Comparison of ENCODE assay signal across 2 cellular contexts in the genomic region with DNA sequence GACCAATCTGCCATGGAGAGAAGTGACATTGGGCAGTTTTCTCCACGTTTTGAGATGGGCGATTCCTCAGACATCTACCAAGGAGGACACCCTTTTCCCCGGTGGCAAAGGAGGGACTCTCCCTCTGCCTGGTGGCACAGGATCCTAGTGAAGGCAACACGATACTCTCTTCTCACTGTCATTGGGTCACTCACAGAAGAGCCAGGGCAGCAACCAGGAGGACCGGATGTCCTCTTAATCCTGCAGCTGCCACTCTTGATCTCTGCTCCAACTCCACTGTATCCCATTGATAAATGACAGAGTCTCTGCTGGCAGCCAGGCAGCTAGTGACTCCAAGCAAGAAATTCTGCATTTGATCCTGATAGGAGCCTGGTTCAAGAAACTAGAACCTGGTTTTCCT.
TF ChIP-seq lines count a peak whose summit lies in the region.

No MANE protein-coding gene starts in this region.

TF ChIP-seq in SK-N-SH treated with all-trans-retinoic acid at 6 μM for 48 hours, 23 proteins besides CTCF, POLR2A, EP300 and RAD21:
- TF ChIP-seq ZFP30 (CRISPR knock-in tag; IDR thresholded peaks at IDR 0.05), result no peak
- TF ChIP-seq, protein P1, sequence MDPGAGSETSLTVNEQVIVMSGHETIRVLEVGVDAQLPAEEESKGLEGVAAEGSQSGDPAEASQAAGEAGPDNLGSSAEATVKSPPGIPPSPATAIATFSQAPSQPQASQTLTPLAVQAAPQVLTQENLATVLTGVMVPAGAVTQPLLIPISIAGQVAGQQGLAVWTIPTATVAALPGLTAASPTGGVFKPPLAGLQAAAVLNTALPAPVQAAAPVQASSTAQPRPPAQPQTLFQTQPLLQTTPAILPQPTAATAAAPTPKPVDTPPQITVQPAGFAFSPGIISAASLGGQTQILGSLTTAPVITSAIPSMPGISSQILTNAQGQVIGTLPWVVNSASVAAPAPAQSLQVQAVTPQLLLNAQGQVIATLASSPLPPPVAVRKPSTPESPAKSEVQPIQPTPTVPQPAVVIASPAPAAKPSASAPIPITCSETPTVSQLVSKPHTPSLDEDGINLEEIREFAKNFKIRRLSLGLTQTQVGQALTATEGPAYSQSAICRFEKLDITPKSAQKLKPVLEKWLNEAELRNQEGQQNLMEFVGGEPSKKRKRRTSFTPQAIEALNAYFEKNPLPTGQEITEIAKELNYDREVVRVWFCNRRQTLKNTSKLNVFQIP (CRISPR knock-in tag; IDR thresholded peaks at IDR 0.05; ENCODE audit: borderline replicate concordance, low read depth), result no peak
- no peak for TF ChIP-seq GLIS3 (CRISPR knock-in tag; IDR thresholded peaks at IDR 0.05)
- TF ChIP-seq CREB5 (CRISPR knock-in tag; IDR thresholded peaks at IDR 0.05; ENCODE audit: low read depth), result no peak
- TF ChIP-seq ZNF70 (CRISPR knock-in tag; IDR thresholded peaks at IDR 0.05), result no peak
- no peak for TF ChIP-seq CSDC2 (CRISPR knock-in tag; IDR thresholded peaks at IDR 0.05)
- TF ChIP-seq ISL1 (CRISPR knock-in tag; IDR thresholded peaks at IDR 0.05), result no peak
- TF ChIP-seq ESRRG (CRISPR knock-in tag; IDR thresholded peaks at IDR 0.05), result no peak
- TF ChIP-seq BACH2 (CRISPR knock-in tag; IDR thresholded peaks at IDR 0.05; ENCODE audit: borderline replicate concordance), result no peak
- no peak for TF ChIP-seq SNAI2 (CRISPR knock-in tag; IDR thresholded peaks at IDR 0.05)
- no peak for TF ChIP-seq PPARA (CRISPR knock-in tag; IDR thresholded peaks at IDR 0.05; ENCODE audit: borderline replicate concordance)
- TF ChIP-seq ZNF565 (CRISPR knock-in tag; conservative IDR thresholded peaks at IDR 0.05; ENCODE audit: low read depth), result no peak

TF ChIP-seq in HepG2, 621 proteins besides CTCF, POLR2A, EP300 and RAD21:
- TF ChIP-seq DPF2 (CRISPR knock-in tag; IDR thresholded peaks at IDR 0.05; ENCODE audit: borderline replicate concordance, low read depth), result no peak
- TF ChIP-seq REXO4 (CRISPR knock-in tag; IDR thresholded peaks at IDR 0.05; ENCODE audit: borderline replicate concordance), result no peak
- TF ChIP-seq ARID2 (CRISPR knock-in tag; IDR thresholded peaks at IDR 0.05; ENCODE audit: borderline replicate concordance), result no peak
- TF ChIP-seq ZNF431 (CRISPR knock-in tag; IDR thresholded peaks at IDR 0.05; ENCODE audit: borderline replicate concordance, low read depth), result no peak
- no peak for TF ChIP-seq ZNF326 (CRISPR knock-in tag; IDR thresholded peaks at IDR 0.05; ENCODE audit: borderline replicate concordance)
- no peak for TF ChIP-seq SAP130 (CRISPR knock-in tag; IDR thresholded peaks at IDR 0.05; ENCODE audit: low read depth)
- no peak for TF ChIP-seq RARG (CRISPR knock-in tag; IDR thresholded peaks at IDR 0.05; ENCODE audit: low read depth)
- TF ChIP-seq NFKB2 (CRISPR knock-in tag; IDR thresholded peaks at IDR 0.05; ENCODE audit: borderline replicate concordance), result no peak
- TF ChIP-seq PAWR (CRISPR knock-in tag; IDR thresholded peaks at IDR 0.05; ENCODE audit: borderline replicate concordance), result no peak
- TF ChIP-seq ZNF674 (CRISPR knock-in tag; IDR thresholded peaks at IDR 0.05; ENCODE audit: low read depth), result no peak
- TF ChIP-seq SP5 (CRISPR knock-in tag; IDR thresholded peaks at IDR 0.05; ENCODE audit: borderline replicate concordance, low read depth), result no peak
